In the genomic region with DNA sequence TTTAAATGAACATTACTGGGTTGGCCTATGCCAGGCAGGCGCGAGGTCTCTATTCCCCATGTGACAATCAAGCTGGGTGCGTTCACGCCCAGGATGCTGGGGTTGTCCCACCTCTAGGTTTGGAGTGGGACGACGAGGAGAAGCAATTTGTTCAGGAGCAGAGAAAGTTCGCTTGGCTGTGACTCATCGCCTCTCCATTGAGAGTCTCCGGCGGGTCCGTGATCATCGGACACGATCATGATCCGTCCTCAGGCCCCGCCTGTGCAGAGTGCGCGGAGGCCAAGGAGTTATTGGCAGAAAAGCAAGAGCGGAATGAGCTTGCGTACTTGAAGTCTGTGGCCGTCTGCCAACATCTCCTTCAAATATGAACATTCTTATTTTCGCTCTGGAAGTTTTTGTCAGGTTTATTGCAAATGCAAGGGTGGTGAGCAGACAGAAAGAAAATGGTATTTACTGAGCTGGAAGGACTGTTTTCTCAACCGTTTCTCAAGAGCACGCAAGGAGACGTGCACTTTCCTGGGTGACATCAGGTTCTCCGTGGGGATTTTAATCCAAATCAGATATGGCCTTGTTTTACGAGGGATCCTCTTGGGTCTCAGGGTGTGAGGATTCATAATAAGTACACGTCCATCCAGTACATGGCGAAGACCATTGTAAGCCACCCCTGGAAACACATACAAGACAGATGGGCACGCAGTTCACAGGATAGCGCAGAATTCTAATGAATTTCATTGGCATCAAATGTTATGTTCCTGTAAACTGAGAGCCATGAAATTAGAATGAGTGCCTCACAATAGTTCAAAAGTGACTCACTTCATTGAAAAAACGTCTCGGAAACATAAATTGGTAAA, we compare ENCODE assay signal across 1 cellular context.
TF ChIP-seq lines count a peak whose summit lies in the region.

No MANE protein-coding gene starts in this region.

TF ChIP-seq in HEK293, 187 proteins besides CTCF, POLR2A, EP300 and RAD21 (continued from another document and continues in another):
- TF ChIP-seq, protein P1, sequence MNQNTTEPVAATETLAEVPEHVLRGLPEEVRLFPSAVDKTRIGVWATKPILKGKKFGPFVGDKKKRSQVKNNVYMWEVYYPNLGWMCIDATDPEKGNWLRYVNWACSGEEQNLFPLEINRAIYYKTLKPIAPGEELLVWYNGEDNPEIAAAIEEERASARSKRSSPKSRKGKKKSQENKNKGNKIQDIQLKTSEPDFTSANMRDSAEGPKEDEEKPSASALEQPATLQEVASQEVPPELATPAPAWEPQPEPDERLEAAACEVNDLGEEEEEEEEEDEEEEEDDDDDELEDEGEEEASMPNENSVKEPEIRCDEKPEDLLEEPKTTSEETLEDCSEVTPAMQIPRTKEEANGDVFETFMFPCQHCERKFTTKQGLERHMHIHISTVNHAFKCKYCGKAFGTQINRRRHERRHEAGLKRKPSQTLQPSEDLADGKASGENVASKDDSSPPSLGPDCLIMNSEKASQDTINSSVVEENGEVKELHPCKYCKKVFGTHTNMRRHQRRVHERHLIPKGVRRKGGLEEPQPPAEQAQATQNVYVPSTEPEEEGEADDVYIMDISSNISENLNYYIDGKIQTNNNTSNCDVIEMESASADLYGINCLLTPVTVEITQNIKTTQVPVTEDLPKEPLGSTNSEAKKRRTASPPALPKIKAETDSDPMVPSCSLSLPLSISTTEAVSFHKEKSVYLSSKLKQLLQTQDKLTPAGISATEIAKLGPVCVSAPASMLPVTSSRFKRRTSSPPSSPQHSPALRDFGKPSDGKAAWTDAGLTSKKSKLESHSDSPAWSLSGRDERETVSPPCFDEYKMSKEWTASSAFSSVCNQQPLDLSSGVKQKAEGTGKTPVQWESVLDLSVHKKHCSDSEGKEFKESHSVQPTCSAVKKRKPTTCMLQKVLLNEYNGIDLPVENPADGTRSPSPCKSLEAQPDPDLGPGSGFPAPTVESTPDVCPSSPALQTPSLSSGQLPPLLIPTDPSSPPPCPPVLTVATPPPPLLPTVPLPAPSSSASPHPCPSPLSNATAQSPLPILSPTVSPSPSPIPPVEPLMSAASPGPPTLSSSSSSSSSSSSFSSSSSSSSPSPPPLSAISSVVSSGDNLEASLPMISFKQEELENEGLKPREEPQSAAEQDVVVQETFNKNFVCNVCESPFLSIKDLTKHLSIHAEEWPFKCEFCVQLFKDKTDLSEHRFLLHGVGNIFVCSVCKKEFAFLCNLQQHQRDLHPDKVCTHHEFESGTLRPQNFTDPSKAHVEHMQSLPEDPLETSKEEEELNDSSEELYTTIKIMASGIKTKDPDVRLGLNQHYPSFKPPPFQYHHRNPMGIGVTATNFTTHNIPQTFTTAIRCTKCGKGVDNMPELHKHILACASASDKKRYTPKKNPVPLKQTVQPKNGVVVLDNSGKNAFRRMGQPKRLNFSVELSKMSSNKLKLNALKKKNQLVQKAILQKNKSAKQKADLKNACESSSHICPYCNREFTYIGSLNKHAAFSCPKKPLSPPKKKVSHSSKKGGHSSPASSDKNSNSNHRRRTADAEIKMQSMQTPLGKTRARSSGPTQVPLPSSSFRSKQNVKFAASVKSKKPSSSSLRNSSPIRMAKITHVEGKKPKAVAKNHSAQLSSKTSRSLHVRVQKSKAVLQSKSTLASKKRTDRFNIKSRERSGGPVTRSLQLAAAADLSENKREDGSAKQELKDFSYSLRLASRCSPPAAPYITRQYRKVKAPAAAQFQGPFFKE (tag by site-specific recombination; IDR thresholded peaks at IDR 0.05; ENCODE audit: borderline replicate concordance), result no peak
- TF ChIP-seq, protein P2, sequence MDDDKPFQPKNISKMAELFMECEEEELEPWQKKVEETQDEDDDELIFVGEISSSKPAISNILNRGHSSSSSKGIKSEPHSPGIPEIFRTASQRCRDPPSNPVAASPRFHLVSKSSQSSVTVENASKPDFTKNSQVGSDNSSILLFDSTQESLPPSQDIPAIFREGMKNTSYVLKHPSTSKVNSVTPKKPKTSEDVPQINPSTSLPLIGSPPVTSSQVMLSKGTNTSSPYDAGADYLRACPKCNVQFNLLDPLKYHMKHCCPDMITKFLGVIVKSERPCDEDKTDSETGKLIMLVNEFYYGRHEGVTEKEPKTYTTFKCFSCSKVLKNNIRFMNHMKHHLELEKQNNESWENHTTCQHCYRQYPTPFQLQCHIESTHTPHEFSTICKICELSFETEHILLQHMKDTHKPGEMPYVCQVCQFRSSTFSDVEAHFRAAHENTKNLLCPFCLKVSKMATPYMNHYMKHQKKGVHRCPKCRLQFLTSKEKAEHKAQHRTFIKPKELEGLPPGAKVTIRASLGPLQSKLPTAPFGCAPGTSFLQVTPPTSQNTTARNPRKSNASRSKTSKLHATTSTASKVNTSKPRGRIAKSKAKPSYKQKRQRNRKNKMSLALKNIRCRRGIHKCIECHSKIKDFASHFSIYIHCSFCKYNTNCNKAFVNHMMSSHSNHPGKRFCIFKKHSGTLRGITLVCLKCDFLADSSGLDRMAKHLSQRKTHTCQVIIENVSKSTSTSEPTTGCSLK (tag by site-specific recombination; IDR thresholded peaks at IDR 0.05), result no peak
- TF ChIP-seq ZNF37A (tag by site-specific recombination; IDR thresholded peaks at IDR 0.05), result no peak
- TF ChIP-seq SCRT1 (tag by site-specific recombination; IDR thresholded peaks at IDR 0.05; ENCODE audit: borderline replicate concordance), result no peak
- no peak for TF ChIP-seq ZNF664 (tag by site-specific recombination; IDR thresholded peaks at IDR 0.05)
- TF ChIP-seq ZNF610 (tag by site-specific recombination; IDR thresholded peaks at IDR 0.05; ENCODE audit: borderline replicate concordance), result no peak
- TF ChIP-seq MYNN (tag by site-specific recombination; IDR thresholded peaks at IDR 0.05; ENCODE audit: borderline replicate concordance), result no peak
- no peak for TF ChIP-seq ZNF341 (tag by site-specific recombination; IDR thresholded peaks at IDR 0.05; ENCODE audit: low read depth)
- no peak for TF ChIP-seq SETDB1 (IDR thresholded peaks at IDR 0.05; ENCODE audit: insufficient read length, low read length)
- no peak for TF ChIP-seq ZNF239 (tag by site-specific recombination; IDR thresholded peaks at IDR 0.05)
- no peak for TF ChIP-seq ZNF155 (tag by site-specific recombination; IDR thresholded peaks at IDR 0.05)
- TF ChIP-seq ZBTB48 (tag by site-specific recombination; IDR thresholded peaks at IDR 0.05), result no peak
- no peak for TF ChIP-seq ZNF677 (tag by site-specific recombination; IDR thresholded peaks at IDR 0.05)
- TF ChIP-seq, protein P3, sequence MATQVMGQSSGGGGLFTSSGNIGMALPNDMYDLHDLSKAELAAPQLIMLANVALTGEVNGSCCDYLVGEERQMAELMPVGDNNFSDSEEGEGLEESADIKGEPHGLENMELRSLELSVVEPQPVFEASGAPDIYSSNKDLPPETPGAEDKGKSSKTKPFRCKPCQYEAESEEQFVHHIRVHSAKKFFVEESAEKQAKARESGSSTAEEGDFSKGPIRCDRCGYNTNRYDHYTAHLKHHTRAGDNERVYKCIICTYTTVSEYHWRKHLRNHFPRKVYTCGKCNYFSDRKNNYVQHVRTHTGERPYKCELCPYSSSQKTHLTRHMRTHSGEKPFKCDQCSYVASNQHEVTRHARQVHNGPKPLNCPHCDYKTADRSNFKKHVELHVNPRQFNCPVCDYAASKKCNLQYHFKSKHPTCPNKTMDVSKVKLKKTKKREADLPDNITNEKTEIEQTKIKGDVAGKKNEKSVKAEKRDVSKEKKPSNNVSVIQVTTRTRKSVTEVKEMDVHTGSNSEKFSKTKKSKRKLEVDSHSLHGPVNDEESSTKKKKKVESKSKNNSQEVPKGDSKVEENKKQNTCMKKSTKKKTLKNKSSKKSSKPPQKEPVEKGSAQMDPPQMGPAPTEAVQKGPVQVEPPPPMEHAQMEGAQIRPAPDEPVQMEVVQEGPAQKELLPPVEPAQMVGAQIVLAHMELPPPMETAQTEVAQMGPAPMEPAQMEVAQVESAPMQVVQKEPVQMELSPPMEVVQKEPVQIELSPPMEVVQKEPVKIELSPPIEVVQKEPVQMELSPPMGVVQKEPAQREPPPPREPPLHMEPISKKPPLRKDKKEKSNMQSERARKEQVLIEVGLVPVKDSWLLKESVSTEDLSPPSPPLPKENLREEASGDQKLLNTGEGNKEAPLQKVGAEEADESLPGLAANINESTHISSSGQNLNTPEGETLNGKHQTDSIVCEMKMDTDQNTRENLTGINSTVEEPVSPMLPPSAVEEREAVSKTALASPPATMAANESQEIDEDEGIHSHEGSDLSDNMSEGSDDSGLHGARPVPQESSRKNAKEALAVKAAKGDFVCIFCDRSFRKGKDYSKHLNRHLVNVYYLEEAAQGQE (tag by site-specific recombination; IDR thresholded peaks at IDR 0.05), result no peak
- TF ChIP-seq ZNF114 (tag by site-specific recombination; IDR thresholded peaks at IDR 0.05), result no peak
- no peak for TF ChIP-seq ZNF670 (tag by site-specific recombination; IDR thresholded peaks at IDR 0.05; ENCODE audit: low read depth)
- no peak for TF ChIP-seq ZNF112 (tag by site-specific recombination; IDR thresholded peaks at IDR 0.05)
- TF ChIP-seq ZSCAN16 (tag by site-specific recombination; IDR thresholded peaks at IDR 0.05), result no peak
- TF ChIP-seq, protein P4, sequence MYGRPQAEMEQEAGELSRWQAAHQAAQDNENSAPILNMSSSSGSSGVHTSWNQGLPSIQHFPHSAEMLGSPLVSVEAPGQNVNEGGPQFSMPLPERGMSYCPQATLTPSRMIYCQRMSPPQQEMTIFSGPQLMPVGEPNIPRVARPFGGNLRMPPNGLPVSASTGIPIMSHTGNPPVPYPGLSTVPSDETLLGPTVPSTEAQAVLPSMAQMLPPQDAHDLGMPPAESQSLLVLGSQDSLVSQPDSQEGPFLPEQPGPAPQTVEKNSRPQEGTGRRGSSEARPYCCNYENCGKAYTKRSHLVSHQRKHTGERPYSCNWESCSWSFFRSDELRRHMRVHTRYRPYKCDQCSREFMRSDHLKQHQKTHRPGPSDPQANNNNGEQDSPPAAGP (tag by site-specific recombination; IDR thresholded peaks at IDR 0.05), result 0 out of 2 replicates have a peak, but pooled peaks have one; percentile 49
- no peak for TF ChIP-seq ZNF624 (tag by site-specific recombination; IDR thresholded peaks at IDR 0.05)
- no peak for TF ChIP-seq ZNF623 (tag by site-specific recombination; IDR thresholded peaks at IDR 0.05)
- TF ChIP-seq BCL11A (tag by site-specific recombination; IDR thresholded peaks at IDR 0.05; ENCODE audit: low read depth), result no peak
- no peak for TF ChIP-seq ZNF76 (tag by site-specific recombination; IDR thresholded peaks at IDR 0.05; ENCODE audit: borderline replicate concordance, low read depth)
- TF ChIP-seq FEZF1 (tag by site-specific recombination; IDR thresholded peaks at IDR 0.05), result no peak
- TF ChIP-seq, protein P5, sequence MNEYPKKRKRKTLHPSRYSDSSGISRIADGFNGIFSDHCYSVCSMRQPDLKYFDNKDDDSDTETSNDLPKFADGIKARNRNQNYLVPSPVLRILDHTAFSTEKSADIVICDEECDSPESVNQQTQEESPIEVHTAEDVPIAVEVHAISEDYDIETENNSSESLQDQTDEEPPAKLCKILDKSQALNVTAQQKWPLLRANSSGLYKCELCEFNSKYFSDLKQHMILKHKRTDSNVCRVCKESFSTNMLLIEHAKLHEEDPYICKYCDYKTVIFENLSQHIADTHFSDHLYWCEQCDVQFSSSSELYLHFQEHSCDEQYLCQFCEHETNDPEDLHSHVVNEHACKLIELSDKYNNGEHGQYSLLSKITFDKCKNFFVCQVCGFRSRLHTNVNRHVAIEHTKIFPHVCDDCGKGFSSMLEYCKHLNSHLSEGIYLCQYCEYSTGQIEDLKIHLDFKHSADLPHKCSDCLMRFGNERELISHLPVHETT (tag by site-specific recombination; IDR thresholded peaks at IDR 0.05), result no peak
- no peak for TF ChIP-seq KLF16 (tag by site-specific recombination; IDR thresholded peaks at IDR 0.05)
- no peak for TF ChIP-seq HOXA7 (CRISPR knock-in tag; IDR thresholded peaks at IDR 0.05; ENCODE audit: borderline replicate concordance)
- TF ChIP-seq ZNF747 (tag by site-specific recombination; IDR thresholded peaks at IDR 0.05), result no peak
- no peak for TF ChIP-seq OSR2 (tag by site-specific recombination; IDR thresholded peaks at IDR 0.05)
- no peak for TF ChIP-seq ZNF24 (tag by site-specific recombination; IDR thresholded peaks at IDR 0.05)
- no peak for TF ChIP-seq ZFHX2 (tag by site-specific recombination; conservative IDR thresholded peaks at IDR 0.05)
- no peak for TF ChIP-seq ZNF394 (tag by site-specific recombination; IDR thresholded peaks at IDR 0.05; ENCODE audit: borderline replicate concordance)
- TF ChIP-seq ZNF600 (tag by site-specific recombination; IDR thresholded peaks at IDR 0.05), result peak; percentile 85
- TF ChIP-seq ZNF266 (tag by site-specific recombination; IDR thresholded peaks at IDR 0.05; ENCODE audit: low read depth), result no peak
- TF ChIP-seq, protein P6, sequence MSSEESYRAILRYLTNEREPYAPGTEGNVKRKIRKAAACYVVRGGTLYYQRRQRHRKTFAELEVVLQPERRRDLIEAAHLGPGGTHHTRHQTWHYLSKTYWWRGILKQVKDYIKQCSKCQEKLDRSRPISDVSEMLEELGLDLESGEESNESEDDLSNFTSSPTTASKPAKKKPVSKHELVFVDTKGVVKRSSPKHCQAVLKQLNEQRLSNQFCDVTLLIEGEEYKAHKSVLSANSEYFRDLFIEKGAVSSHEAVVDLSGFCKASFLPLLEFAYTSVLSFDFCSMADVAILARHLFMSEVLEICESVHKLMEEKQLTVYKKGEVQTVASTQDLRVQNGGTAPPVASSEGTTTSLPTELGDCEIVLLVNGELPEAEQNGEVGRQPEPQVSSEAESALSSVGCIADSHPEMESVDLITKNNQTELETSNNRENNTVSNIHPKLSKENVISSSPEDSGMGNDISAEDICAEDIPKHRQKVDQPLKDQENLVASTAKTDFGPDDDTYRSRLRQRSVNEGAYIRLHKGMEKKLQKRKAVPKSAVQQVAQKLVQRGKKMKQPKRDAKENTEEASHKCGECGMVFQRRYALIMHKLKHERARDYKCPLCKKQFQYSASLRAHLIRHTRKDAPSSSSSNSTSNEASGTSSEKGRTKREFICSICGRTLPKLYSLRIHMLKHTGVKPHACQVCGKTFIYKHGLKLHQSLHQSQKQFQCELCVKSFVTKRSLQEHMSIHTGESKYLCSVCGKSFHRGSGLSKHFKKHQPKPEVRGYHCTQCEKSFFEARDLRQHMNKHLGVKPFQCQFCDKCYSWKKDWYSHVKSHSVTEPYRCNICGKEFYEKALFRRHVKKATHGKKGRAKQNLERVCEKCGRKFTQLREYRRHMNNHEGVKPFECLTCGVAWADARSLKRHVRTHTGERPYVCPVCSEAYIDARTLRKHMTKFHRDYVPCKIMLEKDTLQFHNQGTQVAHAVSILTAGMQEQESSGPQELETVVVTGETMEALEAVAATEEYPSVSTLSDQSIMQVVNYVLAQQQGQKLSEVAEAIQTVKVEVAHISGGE (tag by site-specific recombination; conservative IDR thresholded peaks at IDR 0.05; ENCODE audit: low read depth), result no peak
- no peak for TF ChIP-seq ZFP41 (tag by site-specific recombination; IDR thresholded peaks at IDR 0.05; ENCODE audit: borderline replicate concordance)
- 0 out of 2 replicates have a peak, but pooled peaks have one; percentile 7 for TF ChIP-seq ZNF184 (tag by site-specific recombination; IDR thresholded peaks at IDR 0.05)
- TF ChIP-seq ZNF140 (tag by site-specific recombination; IDR thresholded peaks at IDR 0.05), result peak; percentile 63; the same call in 1 of the 2 replicates
- no peak for TF ChIP-seq GLIS2 (tag by site-specific recombination; IDR thresholded peaks at IDR 0.05)
- TF ChIP-seq ZNF791 (tag by site-specific recombination; IDR thresholded peaks at IDR 0.05), result no peak
- no peak for TF ChIP-seq ZNF404 (tag by site-specific recombination; IDR thresholded peaks at IDR 0.05)
- peak; percentile 47; the same call in 1 of the 2 replicates for TF ChIP-seq ZNF660 (tag by site-specific recombination; IDR thresholded peaks at IDR 0.05)
- TF ChIP-seq ZNF510 (tag by site-specific recombination; IDR thresholded peaks at IDR 0.05; ENCODE audit: insufficient replicate concordance), result no peak
